8 cellular contexts compared by ENCODE assay signal in genomic region chr1:101309334-101310221, GRCh38.
A peak's percentile ranks its signal among the peaks of the same experiment; 100 is the strongest.
DNase-seq lines count a peak whose midpoint lies in the region; ATAC-seq, FAIRE-seq and TF ChIP-seq lines count a peak whose summit lies in the region.

No MANE protein-coding gene starts in this region.

- no peaks in the 10 kb centered on the region for H3K36me3 ChIP-seq in keratinocyte (ENCODE audit: control insufficient read depth in 2 of 2, extremely low read depth in 1 of 2, insufficient read depth in 2 of 2, low read length in 2 of 2)

- H3K27ac Mint-ChIP-seq in WTC11: peak overlapping the region; percentile 93

- H3K4me3 ChIP-seq in keratinocyte (ENCODE audit: control insufficient read depth in 2 of 3, extremely low read depth in 1 of 3, insufficient read depth in 2 of 3, low read depth in 1 of 3, low read length in 3 of 3): peak overlapping the region in 2 of 3 experiments; percentile 42 to 44

- no peaks in the 10 kb centered on the region for H3K36me3 Mint-ChIP-seq in WTC11

- TF ChIP-seq CTCF in WTC11 (IDR thresholded peaks at IDR 0.05) (peak; percentile 71), keratinocyte (optimal IDR thresholded peaks at IDR 0.05 in 1 of 3, IDR thresholded peaks at IDR 0.05 in 1 of 3, conservative IDR thresholded peaks at IDR 0.05 in 1 of 3; ENCODE audit: extremely low read depth in 1 of 3, insufficient read depth in 2 of 3, low read length in 3 of 3) (peak; percentile 80 to 88 (median 85))

- no peak overlapping the region for H3K9ac ChIP-seq in keratinocyte (ENCODE audit: control insufficient read depth, extremely low read depth, insufficient read depth, low read length)

- peak overlapping the region; percentile 84 for H3K4me2 ChIP-seq in keratinocyte (ENCODE audit: control insufficient read depth, extremely low read depth, insufficient read depth, low read depth, low read length)

- peak overlapping the region; percentile 82 for H3K4me3 Mint-ChIP-seq in WTC11

- DNase-seq in NCI-H2029 treated with DMSO at 0.1 percent for 48 hours (lab: John Stamatoyannopoulos, UW) (peak; percentile 18), NCI-H2029 (lab: John Stamatoyannopoulos, UW) (no peak), NCI-H1694 (lab: John Stamatoyannopoulos, UW) (peak; percentile 6), WTC11 (ENCODE audit: low spot score) (peak; percentile 51), caudate nucleus (lab: John Stamatoyannopoulos, UW) (peak in 48 of 61 donors; percentile 3 to 69 (median 22)), keratinocyte (ENCODE audit: low read depth, low spot score) (no peak)
- peak; percentile 76 for DNase-seq in stimulated activated CD4-positive, alpha-beta T cell treated with anti-CD3 and anti-CD28 coated beads, Interleukin-15, amount 100 ng/mL, for 24 hours

- H3K4me1 Mint-ChIP-seq in WTC11: peaks cover 35% of the 10 kb centered on the region

- no peaks in the 10 kb centered on the region for H3K79me2 ChIP-seq in keratinocyte (ENCODE audit: control insufficient read depth, insufficient read depth, low read length)

- dilution Hi-C loops in keratinocyte (cut with MboI; ENCODE audit: extremely low pct_ligation_motif_present, low sequenced_read_pairs): loop anchor here (10.0 kb wide), 1 partner anchor 55 kb away; no protein-coding TSS in a partner anchor

- peak; percentile 42 for ATAC-seq in HG02798 (IDR thresholded peaks at IDR 0.05; ENCODE audit: poor library complexity, unreplicated experiment)
- ATAC-seq in WTC11: peak; percentile 77

- H3K9me3 ChIP-seq in keratinocyte (ENCODE audit: control insufficient read depth, low read depth, low read length): no peaks in the 10 kb centered on the region

- H3K27ac ChIP-seq in caudate nucleus (ENCODE audit: low read depth, low read length): no peak overlapping the region
- no peak overlapping the region for H3K27ac ChIP-seq in keratinocyte (ENCODE audit: control insufficient read depth, insufficient read depth, low read length)

- CTCF ChIA-PET in WTC11 (lab: Charles Lee): interaction anchor here (0.5 to 3.4 kb wide), 52 partner anchors 8 to 550 kb away, joined by 3 to 94 read pairs (median 4); no protein-coding TSS in a partner anchor

- H3K9me1 ChIP-seq in keratinocyte (ENCODE audit: control insufficient read depth, extremely low read depth, insufficient read depth, low read length): no peaks in the 10 kb centered on the region

- H3K27me3 Mint-ChIP-seq in WTC11 (ENCODE audit: low read depth): peaks cover 51% of the 10 kb centered on the region

- H2AFZ ChIP-seq in keratinocyte (ENCODE audit: control insufficient read depth, low read length): peak overlapping the region; percentile 14

- FAIRE-seq in keratinocyte (lab: Jason Lieb, UNC): no peak

- H3K4me1 ChIP-seq in keratinocyte (ENCODE audit: control insufficient read depth, extremely low read depth, insufficient read depth, low read length): peaks cover 6% of the 10 kb centered on the region

- peaks cover 18% of the 10 kb centered on the region for H3K27me3 ChIP-seq in keratinocyte (ENCODE audit: control insufficient read depth, extremely low read depth, insufficient read depth, low read length)

- POLR2A ChIA-PET in WTC11 (lab: Charles Lee): no interaction called here

- 0 out of 2 replicates have a peak, but pooled peaks cover 3% of the 10 kb centered on the region for H3K9me3 Mint-ChIP-seq in WTC11

- no peaks in the 10 kb centered on the region for H4K20me1 ChIP-seq in keratinocyte (ENCODE audit: control insufficient read depth, extremely low read depth, insufficient read depth, low read length)

TF ChIP-seq in WTC11, 78 proteins besides CTCF, POLR2A, EP300 and RAD21:
- TF ChIP-seq NFE2L1 (CRISPR knock-in tag; IDR thresholded peaks at IDR 0.05) (no peak), TEAD1 (CRISPR knock-in tag; IDR thresholded peaks at IDR 0.05) (peak; percentile 57; the same call in 1 of the 2 replicates), TCF7 (CRISPR knock-in tag; IDR thresholded peaks at IDR 0.05; ENCODE audit: low read depth) (no peak), FOXK1 (CRISPR knock-in tag; IDR thresholded peaks at IDR 0.05) (0 out of 2 replicates have a peak, but pooled peaks have one; percentile 49), ZNF281 (CRISPR knock-in tag; IDR thresholded peaks at IDR 0.05) (no peak), SP1 (CRISPR knock-in tag; conservative IDR thresholded peaks at IDR 0.05) (0 out of 2 replicates have a peak, but pooled peaks have one; percentile 19), FOXP1 (CRISPR knock-in tag; IDR thresholded peaks at IDR 0.05; ENCODE audit: borderline replicate concordance) (0 out of 2 replicates have a peak, but pooled peaks have one; percentile 45), ESRRA (CRISPR knock-in tag; IDR thresholded peaks at IDR 0.05; ENCODE audit: borderline replicate concordance) (peak; percentile 45; the same call in 1 of the 2 replicates), NFATC4 (CRISPR knock-in tag; IDR thresholded peaks at IDR 0.05) (no peak), TP53 (CRISPR knock-in tag; IDR thresholded peaks at IDR 0.05) (peak; percentile 61; the same call in 1 of the 2 replicates)
- TF ChIP-seq, protein P1, sequence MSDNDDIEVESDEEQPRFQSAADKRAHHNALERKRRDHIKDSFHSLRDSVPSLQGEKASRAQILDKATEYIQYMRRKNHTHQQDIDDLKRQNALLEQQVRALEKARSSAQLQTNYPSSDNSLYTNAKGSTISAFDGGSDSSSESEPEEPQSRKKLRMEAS (CRISPR knock-in tag; IDR thresholded peaks at IDR 0.05): peak; percentile 87
- TF ChIP-seq, protein P2, sequence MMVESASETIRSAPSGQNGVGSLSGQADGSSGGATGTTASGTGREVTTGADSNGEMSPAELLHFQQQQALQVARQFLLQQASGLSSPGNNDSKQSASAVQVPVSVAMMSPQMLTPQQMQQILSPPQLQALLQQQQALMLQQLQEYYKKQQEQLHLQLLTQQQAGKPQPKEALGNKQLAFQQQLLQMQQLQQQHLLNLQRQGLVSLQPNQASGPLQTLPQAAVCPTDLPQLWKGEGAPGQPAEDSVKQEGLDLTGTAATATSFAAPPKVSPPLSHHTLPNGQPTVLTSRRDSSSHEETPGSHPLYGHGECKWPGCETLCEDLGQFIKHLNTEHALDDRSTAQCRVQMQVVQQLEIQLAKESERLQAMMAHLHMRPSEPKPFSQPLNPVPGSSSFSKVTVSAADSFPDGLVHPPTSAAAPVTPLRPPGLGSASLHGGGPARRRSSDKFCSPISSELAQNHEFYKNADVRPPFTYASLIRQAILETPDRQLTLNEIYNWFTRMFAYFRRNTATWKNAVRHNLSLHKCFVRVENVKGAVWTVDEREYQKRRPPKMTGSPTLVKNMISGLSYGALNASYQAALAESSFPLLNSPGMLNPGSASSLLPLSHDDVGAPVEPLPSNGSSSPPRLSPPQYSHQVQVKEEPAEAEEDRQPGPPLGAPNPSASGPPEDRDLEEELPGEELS (CRISPR knock-in tag; IDR thresholded peaks at IDR 0.05): no peak
- TF ChIP-seq, protein P3, sequence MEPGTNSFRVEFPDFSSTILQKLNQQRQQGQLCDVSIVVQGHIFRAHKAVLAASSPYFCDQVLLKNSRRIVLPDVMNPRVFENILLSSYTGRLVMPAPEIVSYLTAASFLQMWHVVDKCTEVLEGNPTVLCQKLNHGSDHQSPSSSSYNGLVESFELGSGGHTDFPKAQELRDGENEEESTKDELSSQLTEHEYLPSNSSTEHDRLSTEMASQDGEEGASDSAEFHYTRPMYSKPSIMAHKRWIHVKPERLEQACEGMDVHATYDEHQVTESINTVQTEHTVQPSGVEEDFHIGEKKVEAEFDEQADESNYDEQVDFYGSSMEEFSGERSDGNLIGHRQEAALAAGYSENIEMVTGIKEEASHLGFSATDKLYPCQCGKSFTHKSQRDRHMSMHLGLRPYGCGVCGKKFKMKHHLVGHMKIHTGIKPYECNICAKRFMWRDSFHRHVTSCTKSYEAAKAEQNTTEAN (CRISPR knock-in tag; IDR thresholded peaks at IDR 0.05): peak; percentile 54; the same call in 1 of the 2 replicates
TF ChIP-seq in WTC11: peak in this region for 8.

Comparison
In these comparisons a context has a peak if more than half of its experiments do, and no peak if none do; other contexts are left out.
1. DNase-seq: peak in NCI-H2029 treated with DMSO at 0.1 percent for 48 hours (single experiment), NCI-H1694 (single experiment), WTC11 (single experiment), caudate nucleus (48 of 61) and stimulated activated CD4-positive, alpha-beta T cell treated with anti-CD3 and anti-CD28 coated beads, Interleukin-15, amount 100 ng/mL, for 24 hours (single experiment); none in NCI-H2029 (single experiment) and keratinocyte (single experiment).